Comparison of ENCODE assay signal across 1 cellular context in the genomic region with DNA sequence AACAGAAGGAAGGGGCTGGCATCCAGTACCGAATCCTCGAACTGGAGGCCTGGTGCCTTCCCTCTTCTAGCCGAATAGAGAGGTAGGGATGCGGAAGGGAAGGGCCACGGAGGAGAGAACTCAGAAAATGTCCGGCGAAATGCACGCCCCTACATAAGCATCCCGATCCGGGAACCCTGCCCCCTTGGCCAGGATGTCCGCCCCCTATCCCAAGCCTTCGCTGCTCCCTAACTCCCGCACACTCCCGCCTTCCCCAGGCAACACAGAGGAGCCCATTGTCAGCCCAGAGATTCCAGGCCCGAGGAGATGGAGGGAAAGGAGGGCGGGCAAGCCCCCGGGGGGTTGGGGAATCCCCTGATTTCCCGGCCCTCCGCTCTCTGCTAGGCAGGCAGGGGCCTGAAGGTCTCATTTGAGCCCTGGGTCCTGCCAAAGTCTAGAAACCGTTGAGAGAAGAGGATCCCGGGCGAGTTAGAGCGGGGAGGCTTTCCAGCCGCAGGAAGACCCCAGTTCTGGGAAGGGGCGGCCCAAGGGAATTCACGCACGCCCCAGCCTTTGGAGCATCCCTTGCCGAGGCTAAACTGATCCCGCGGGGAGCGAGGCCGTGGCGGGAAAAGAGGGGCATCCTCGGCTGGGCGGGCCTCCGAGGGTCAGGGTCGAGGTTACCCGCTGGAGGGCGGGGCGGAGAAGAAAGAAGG.
TF ChIP-seq lines count a peak whose summit lies in the region.

No MANE protein-coding gene starts in this region.

TF ChIP-seq in IMR-90, 13 proteins besides CTCF, POLR2A, EP300 and RAD21 (continued from another document):
- no peak for TF ChIP-seq USF2 (IDR thresholded peaks at IDR 0.05; ENCODE audit: low read depth, low read length)
- TF ChIP-seq MAZ (IDR thresholded peaks at IDR 0.05; ENCODE audit: borderline replicate concordance, low read depth, low read length) = no peak
- no peak for TF ChIP-seq NFE2L2 (IDR thresholded peaks at IDR 0.05; ENCODE audit: low read depth, low read length)
- TF ChIP-seq MXI1 (IDR thresholded peaks at IDR 0.05; ENCODE audit: borderline replicate concordance, low read depth, low read length) = no peak
- no peak for TF ChIP-seq CEBPB (IDR thresholded peaks at IDR 0.05; ENCODE audit: low read depth, low read length)
- no peak for TF ChIP-seq RCOR1 (IDR thresholded peaks at IDR 0.05; ENCODE audit: insufficient replicate concordance, low read length)
